In genomic region chr7:105638942-105639495, GRCh38 we compare ENCODE assay signal across 12 cellular contexts. TPM values are rescaled to one million over a fixed set of nuclear protein-coding genes. Genes with fewer than 3 reads are reported as not detected.
DNase-seq lines count a peak whose midpoint lies in the region; ATAC-seq and TF ChIP-seq lines count a peak whose summit lies in the region.
"Had no signal": no experiment of that assay in that cellular context is flagged by ENCODE, and none has a peak within 500 bp of the region (broad histone marks: within the 10 kb centered on the region; RNA-seq: fewer than 3 reads in every experiment).

No MANE protein-coding gene starts in this region.

- TF ChIP-seq CTCF in dorsolateral prefrontal cortex (IDR thresholded peaks at IDR 0.05 in 54 of 56, conservative IDR thresholded peaks at IDR 0.05 in 2 of 56; ENCODE audit: low read depth in 1 of 56, partially characterized antibody in 56 of 56) (no peak), neural crest cell (conservative IDR thresholded peaks at IDR 0.05) (no peak)

- H3K9ac ChIP-seq in ES-I3 (ENCODE audit: low read depth, low read length) = peak overlapping the region; percentile 59

- H3K27me3 ChIP-seq in dorsolateral prefrontal cortex = no peaks in the 10 kb centered on the region
- H3K27me3 ChIP-seq: adrenal gland had no signal

- H3K27ac Mint-ChIP-seq in neural crest cell (ENCODE audit: unreplicated experiment) = peak overlapping the region; percentile 58
- no peak overlapping the region for H3K27ac Mint-ChIP-seq in activated T-helper 1 cell treated with anti-CD3 and anti-CD28 coated beads, Interleukin-12 subunit alpha, Interleukin-12 subunit beta, Interleukin-2, Interleukin-4 antibody, amounts not matched to agents 30 ng/mL and 10 ng/mL and 1 ng/mL, durations not matched to agents 14 hours and 24 hours and 36 hours

- no peaks in the 10 kb centered on the region for H3K9me3 Mint-ChIP-seq in neural crest cell
- H3K9me3 Mint-ChIP-seq in activated T-helper 1 cell treated with anti-CD3 and anti-CD28 coated beads, Interleukin-12 subunit alpha, Interleukin-12 subunit beta, Interleukin-2, Interleukin-4 antibody, amounts not matched to agents 30 ng/mL and 10 ng/mL and 1 ng/mL, durations not matched to agents 14 hours and 24 hours and 36 hours = no peaks in the 10 kb centered on the region
- H3K9me3 Mint-ChIP-seq: CD14-positive monocyte, IgD-negative memory B cell had no signal

- H3K27me3 Mint-ChIP-seq in neural crest cell (ENCODE audit: low read depth) = no peaks in the 10 kb centered on the region
- H3K27me3 Mint-ChIP-seq in activated T-helper 1 cell treated with anti-CD3 and anti-CD28 coated beads, Interleukin-12 subunit alpha, Interleukin-12 subunit beta, Interleukin-2, Interleukin-4 antibody, amounts not matched to agents 30 ng/mL and 10 ng/mL and 1 ng/mL, durations not matched to agents 14 hours and 24 hours and 36 hours (ENCODE audit: insufficient read depth) = no peaks in the 10 kb centered on the region
- H3K27me3 Mint-ChIP-seq: IgD-negative memory B cell had no signal

- DNase-seq in NCI-H2107 treated with DMSO at 0.1 percent for 48 hours (lab: John Stamatoyannopoulos, UW; ENCODE audit: unreplicated experiment) = peak; percentile 90
- peak in 3 of 10 donors; percentile 28 to 53 (median 42) for DNase-seq in dorsolateral prefrontal cortex
- DNase-seq in neural crest cell (ENCODE audit: low read depth, low spot score) = peak; percentile 37
- no peak for DNase-seq in HPDE6-E6E7 (ENCODE audit: extremely low spot score)
- DNase-seq in activated T-helper 1 cell treated with anti-CD3 and anti-CD28 coated beads, Interleukin-12 subunit alpha, Interleukin-12 subunit beta, Interleukin-2, Interleukin-4 antibody, amounts not matched to agents 30 ng/mL and 10 ng/mL and 1 ng/mL, durations not matched to agents 14 hours and 24 hours and 36 hours (ENCODE audit: low spot score) = no peak
- no peak for DNase-seq in MV-4-11 (lab: John Stamatoyannopoulos, UW)
- DNase-seq: adrenal gland; stimulated activated CD4-positive, alpha-beta T cell treated with anti-CD3 and anti-CD28 coated beads, Interleukin-2, amount 100 ng/mL, for 24 hours had no signal

- H3K27ac ChIP-seq in dorsolateral prefrontal cortex = peak overlapping the region in 43 of 59 donors; percentile 6 to 80 (median 54)
- H3K27ac ChIP-seq: adrenal gland had no signal

- peaks cover 59% of the 10 kb centered on the region for H3K4me1 Mint-ChIP-seq in neural crest cell
- no peaks in the 10 kb centered on the region for H3K4me1 Mint-ChIP-seq in activated T-helper 1 cell treated with anti-CD3 and anti-CD28 coated beads, Interleukin-12 subunit alpha, Interleukin-12 subunit beta, Interleukin-2, Interleukin-4 antibody, amounts not matched to agents 30 ng/mL and 10 ng/mL and 1 ng/mL, durations not matched to agents 14 hours and 24 hours and 36 hours (ENCODE audit: low read depth)
- H3K4me1 Mint-ChIP-seq: CD14-positive monocyte had no signal

- ATAC-seq in GM21447 (IDR thresholded peaks at IDR 0.05; ENCODE audit: unreplicated experiment) = no peak

- H3K9me3 ChIP-seq in ES-I3 (ENCODE audit: control insufficient read depth, insufficient read depth, low read length) = no peaks in the 10 kb centered on the region
- H3K9me3 ChIP-seq: adrenal gland had no signal

- peak overlapping the region in 48 of 59 donors; percentile 4 to 58 (median 36) for H3K4me3 ChIP-seq in dorsolateral prefrontal cortex
- H3K4me3 ChIP-seq: adrenal gland had no signal

- peak overlapping the region; percentile 58 for H3K4me3 Mint-ChIP-seq in neural crest cell
- no peak overlapping the region for H3K4me3 Mint-ChIP-seq in activated T-helper 1 cell treated with anti-CD3 and anti-CD28 coated beads, Interleukin-12 subunit alpha, Interleukin-12 subunit beta, Interleukin-2, Interleukin-4 antibody, amounts not matched to agents 30 ng/mL and 10 ng/mL and 1 ng/mL, durations not matched to agents 14 hours and 24 hours and 36 hours
- H3K4me3 Mint-ChIP-seq: CD14-positive monocyte, IgD-negative memory B cell had no signal

- H3K36me3 ChIP-seq in ES-I3 (ENCODE audit: insufficient read depth, low read length) = peaks cover 5% of the 10 kb centered on the region

- peaks cover 5% of the 10 kb centered on the region for H3K36me3 Mint-ChIP-seq in neural crest cell (ENCODE audit: low read depth)
- H3K36me3 Mint-ChIP-seq in activated T-helper 1 cell treated with anti-CD3 and anti-CD28 coated beads, Interleukin-12 subunit alpha, Interleukin-12 subunit beta, Interleukin-2, Interleukin-4 antibody, amounts not matched to agents 30 ng/mL and 10 ng/mL and 1 ng/mL, durations not matched to agents 14 hours and 24 hours and 36 hours (ENCODE audit: low read depth) = peaks cover 16% of the 10 kb centered on the region

- intact Hi-C loops in dorsolateral prefrontal cortex (cut with DNase I) = no loop called here
- intact Hi-C loops in activated T-helper 1 cell treated with anti-CD3 and anti-CD28 coated beads, Interleukin-12 subunit alpha, Interleukin-12 subunit beta, Interleukin-2, Interleukin-4 antibody, amounts not matched to agents 30 ng/mL and 10 ng/mL and 1 ng/mL, durations not matched to agents 14 hours and 24 hours and 36 hours (cut with micrococcal nuclease) = no loop called here

- peaks cover 61% of the 10 kb centered on the region for H3K4me1 ChIP-seq in ES-I3 (ENCODE audit: insufficient read depth, low read length)
- H3K4me1 ChIP-seq: adrenal gland had no signal

RNA-seq across cellular contexts. Expression of gene EFCAB10, which starts 57.7 kb away (rescaled TPM):
- total RNA-seq in dorsolateral prefrontal cortex (1 to 10 TPM in 112 of 120 experiments, under 1 TPM in 7, not detected in 1; 0.68 to 6.1 (median 2.3) TPM), neural crest cell (0.27 and 0.70 TPM in 2 replicates)
- not detected in 2 replicates for total RNA-seq in activated T-helper 1 cell treated with anti-CD3 and anti-CD28 coated beads, Interleukin-12 subunit alpha, Interleukin-12 subunit beta, Interleukin-2, Interleukin-4 antibody, amounts not matched to agents 30 ng/mL and 10 ng/mL and 1 ng/mL, durations not matched to agents 14 hours and 24 hours and 36 hours
- total RNA-seq: adrenal gland had no signal

Comparison
In these comparisons a context has a peak if more than half of its experiments do, and no peak if none do; other contexts are left out.
1. DNase-seq: peak in NCI-H2107 treated with DMSO at 0.1 percent for 48 hours (single experiment) and neural crest cell (single experiment); none in HPDE6-E6E7 (single experiment), activated T-helper 1 cell treated with anti-CD3 and anti-CD28 coated beads, Interleukin-12 subunit alpha, Interleukin-12 subunit beta, Interleukin-2, Interleukin-4 antibody, amounts not matched to agents 30 ng/mL and 10 ng/mL and 1 ng/mL, durations not matched to agents 14 hours and 24 hours and 36 hours (single experiment) and MV-4-11 (single experiment).